In genomic region chr5:125301704-125302103, GRCh38 we compare ENCODE assay signal across 35 cellular contexts.
"Had no signal": no experiment of that assay in that cellular context is flagged by ENCODE, and none has a peak within 500 bp of the region (broad histone marks: within the 10 kb centered on the region; RNA-seq: fewer than 3 reads in every experiment).

No MANE protein-coding gene starts in this region.

- DNase-seq: activated CD4-positive, alpha-beta T cell treated with anti-CD3 and anti-CD28 coated beads for 36 hours; activated CD4-positive, alpha-beta T cell treated with anti-CD3 and anti-CD28 coated beads, Interleukin-2, amount 10 ng/mL, durations not matched to agents 7 days and 5 days; activated CD4-positive, alpha-beta T cell treated with anti-CD3 and anti-CD28 coated beads, Interleukin-2, amount 50 U/mL, for 48 hours; activated CD8-positive, alpha-beta T cell treated with anti-CD3 and anti-CD28 coated beads, Interleukin-2, amount 10 ng/mL, durations not matched to agents 7 days and 5 days; activated gamma-delta T cell; activated naive CD4-positive, alpha-beta T cell treated with Interleukin-2 at 50 U/mL for 16 hours; activated T-cell treated with anti-CD3 and anti-CD28 coated beads, Interleukin-2, amount 50 U/mL, for 24 hours; adrenal gland; body of pancreas; caudate nucleus; cerebellar nuclear complex; NCI-H1092 treated with DMSO at 0.1 percent for 48 hours; NCI-H1417; NCI-H146; NCI-H187; NCI-H2029 treated with DMSO at 0.1 percent for 48 hours; NCI-H2107; NCI-H2171 treated with DMSO at 0.1 percent for 48 hours; NCI-H2227 treated with DMSO at 0.1 percent for 48 hours; NCI-H446; NCI-H510A treated with DMSO at 0.1 percent for 48 hours; NCI-H526 treated with DMSO at 0.1 percent for 48 hours; NCI-H774; SIG-M5 had no signal

- H3K9me3 ChIP-seq: adrenal gland, body of pancreas had no signal

- H3K4me2 ChIP-seq: KMS-11 had no signal

- H3K4me1 ChIP-seq: adrenal gland, body of pancreas had no signal

- H3K27ac Mint-ChIP-seq: activated CD4-positive, alpha-beta T cell treated with anti-CD3 and anti-CD28 coated beads for 36 hours; activated CD4-positive, alpha-beta T cell treated with anti-CD3 and anti-CD28 coated beads, Interleukin-2, amount 10 ng/mL, durations not matched to agents 7 days and 5 days; activated CD8-positive, alpha-beta T cell treated with anti-CD3 and anti-CD28 coated beads, Interleukin-2, amount 10 ng/mL, durations not matched to agents 7 days and 5 days; activated naive CD4-positive, alpha-beta T cell treated with anti-CD3 and anti-CD28 coated beads, Interleukin-2, amount 50 U/mL, for 72 hours; activated T-cell treated with anti-CD3 and anti-CD28 coated beads, Interleukin-2, amount 50 U/mL, for 24 hours; activated T-helper 2 cell treated with anti-CD3 and anti-CD28 coated beads, Interferon-gamma antibody, Interleukin-2, Interleukin-4, amounts not matched to agents 10 μg/mL and 5 μg/mL and 100 μg/mL, durations not matched to agents 14 hours and 24 hours and 36 hours; T-helper 1 cell treated with Interleukin-12 subunit alpha and Interleukin-12 subunit beta and Interleukin-4 antibody, amounts not matched to agents 30 μg/mL and 1 μg/mL, for 36 hours; T-helper 2 cell treated with Interferon-gamma antibody and Interleukin-4, amounts not matched to agents 5 μg/mL and 100 μg/mL, for 36 hours had no signal

- H3K36me3 ChIP-seq: adrenal gland had no signal

- H3K36me3 Mint-ChIP-seq: activated naive CD4-positive, alpha-beta T cell treated with anti-CD3 and anti-CD28 coated beads, Interleukin-2, amount 50 U/mL, for 72 hours had no signal

- H3K4me3 ChIP-seq: adrenal gland, body of pancreas had no signal

- H3K27ac ChIP-seq: adrenal gland, body of pancreas, KMS-11, RWPE1 had no signal

- H3K27me3 ChIP-seq: adrenal gland, body of pancreas had no signal

- H3K4me1 Mint-ChIP-seq: activated CD4-positive, alpha-beta T cell treated with anti-CD3 and anti-CD28 coated beads for 36 hours; activated CD4-positive, alpha-beta T cell treated with anti-CD3 and anti-CD28 coated beads, Interleukin-2, amount 10 ng/mL, durations not matched to agents 7 days and 5 days had no signal

- ATAC-seq: activated CD4-positive, alpha-beta T cell treated with anti-CD3 and anti-CD28 coated beads for 36 hours; activated CD4-positive, CD25-positive, alpha-beta regulatory T cell treated with anti-CD3 and anti-CD28 coated beads, Interleukin-2, amount 50 U/mL, for 24 hours; activated CD8-positive, alpha-beta T cell treated with anti-CD3 and anti-CD28 coated beads, Interleukin-2, amount 10 ng/mL, durations not matched to agents 7 days and 5 days; activated naive CD4-positive, alpha-beta T cell treated with anti-CD3 and anti-CD28 coated beads, Interleukin-2, amount 50 U/mL, for 72 hours; body of pancreas; Right ventricle myocardium inferior had no signal

- H3K27me3 Mint-ChIP-seq: activated CD4-positive, alpha-beta T cell treated with anti-CD3 and anti-CD28 coated beads for 36 hours; activated CD4-positive, alpha-beta T cell treated with anti-CD3 and anti-CD28 coated beads, Interleukin-2, amount 10 ng/mL, durations not matched to agents 7 days and 5 days; activated T-cell treated with anti-CD3 and anti-CD28 coated beads, Interleukin-2, amount 50 U/mL, for 24 hours had no signal

- H3K9me3 Mint-ChIP-seq: T-helper 1 cell treated with Interleukin-12 subunit alpha and Interleukin-12 subunit beta and Interleukin-4 antibody, amounts not matched to agents 30 μg/mL and 1 μg/mL, for 36 hours had no signal

- H3K9ac ChIP-seq: KMS-11 had no signal

- H3K4me3 Mint-ChIP-seq: activated CD4-positive, alpha-beta T cell treated with anti-CD3 and anti-CD28 coated beads for 36 hours; activated CD4-positive, alpha-beta T cell treated with anti-CD3 and anti-CD28 coated beads, Interleukin-2, amount 10 ng/mL, durations not matched to agents 7 days and 5 days; activated CD8-positive, alpha-beta T cell treated with anti-CD3 and anti-CD28 coated beads, Interleukin-2, amount 10 ng/mL, durations not matched to agents 7 days and 5 days; activated T-cell treated with anti-CD3 and anti-CD28 coated beads, Interleukin-2, amount 50 U/mL, for 24 hours; T-helper 1 cell treated with Interleukin-12 subunit alpha and Interleukin-12 subunit beta and Interleukin-4 antibody, amounts not matched to agents 30 μg/mL and 1 μg/mL, for 36 hours; T-helper 2 cell treated with Interferon-gamma antibody and Interleukin-4, amounts not matched to agents 5 μg/mL and 100 μg/mL, for 36 hours had no signal

- FAIRE-seq: astrocyte, bronchial epithelial cell, TTC549 had no signal
